8 cellular contexts compared by ENCODE assay signal in the genomic region with DNA sequence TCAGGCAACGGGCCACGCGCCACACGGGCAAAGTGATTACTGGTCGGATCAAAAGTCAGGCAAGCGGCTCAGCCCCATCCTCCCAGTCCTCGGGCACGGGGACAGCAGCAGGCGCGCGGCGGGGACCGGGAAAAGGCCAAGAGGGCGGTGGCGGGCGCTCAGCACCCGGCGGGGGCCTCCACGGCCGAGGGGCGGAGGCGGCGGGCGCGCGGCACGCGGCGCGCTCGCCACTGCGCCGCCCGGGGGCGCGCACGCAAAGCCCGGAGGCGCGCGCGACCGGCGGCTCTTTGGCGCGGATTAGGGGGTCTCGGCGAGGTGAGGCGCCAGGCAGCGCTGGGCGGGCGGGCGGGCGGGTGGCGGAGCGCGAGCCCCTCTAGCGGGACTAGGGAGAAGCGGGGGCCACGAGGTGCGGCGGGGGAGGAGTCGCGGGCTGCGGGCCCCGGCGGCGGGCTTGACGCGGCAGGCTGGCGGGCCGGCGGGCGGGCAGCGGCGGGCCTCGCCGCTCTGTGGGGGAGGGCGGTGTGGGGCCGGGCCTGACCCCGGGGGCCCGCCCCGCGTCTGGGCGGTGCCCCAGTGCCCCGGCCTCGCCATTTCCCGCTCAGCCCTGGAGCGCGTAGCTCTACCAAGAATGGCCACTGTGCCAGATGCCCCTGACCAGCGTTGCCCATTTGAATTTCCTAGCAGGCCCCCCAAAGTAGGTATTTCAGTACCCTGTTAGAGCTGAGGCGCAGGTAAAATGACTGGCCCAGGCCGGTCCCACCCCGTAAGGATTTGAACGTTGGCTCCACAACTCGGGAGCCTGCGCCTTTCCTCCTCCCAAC. TPM values are rescaled to one million over a fixed set of nuclear protein-coding genes. Genes with fewer than 3 reads are reported as not detected.
DNase-seq lines count a peak whose midpoint lies in the region; ATAC-seq, FAIRE-seq and TF ChIP-seq lines count a peak whose summit lies in the region.

A gene (minus strand): TSS at position 202 of the 821 bp plus-strand sequence. CDS start 537 bp downstream, outside the sequence.
A gene with protein sequence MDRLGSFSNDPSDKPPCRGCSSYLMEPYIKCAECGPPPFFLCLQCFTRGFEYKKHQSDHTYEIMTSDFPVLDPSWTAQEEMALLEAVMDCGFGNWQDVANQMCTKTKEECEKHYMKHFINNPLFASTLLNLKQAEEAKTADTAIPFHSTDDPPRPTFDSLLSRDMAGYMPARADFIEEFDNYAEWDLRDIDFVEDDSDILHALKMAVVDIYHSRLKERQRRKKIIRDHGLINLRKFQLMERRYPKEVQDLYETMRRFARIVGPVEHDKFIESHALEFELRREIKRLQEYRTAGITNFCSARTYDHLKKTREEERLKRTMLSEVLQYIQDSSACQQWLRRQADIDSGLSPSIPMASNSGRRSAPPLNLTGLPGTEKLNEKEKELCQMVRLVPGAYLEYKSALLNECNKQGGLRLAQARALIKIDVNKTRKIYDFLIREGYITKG (plus strand): TSS at position 252 of the 821 bp plus-strand sequence. CDS start 4,480 bp downstream, outside the sequence.

- dilution Hi-C loops in IMR-90 (cut with HindIII; ENCODE audit: low sequenced_read_pairs, unreplicated experiment): no loop called here

- H2AK5ac ChIP-seq in IMR-90 (ENCODE audit: low read depth, low read length): peak within 1 kb of the TSS; percentile 93

- H3K56ac ChIP-seq in IMR-90 (ENCODE audit: extremely low read depth, insufficient read depth, low read length): peak within 1 kb of the TSS; percentile 80

- peak within 1 kb of the TSS; percentile 56 for H2BK120ac ChIP-seq in IMR-90 (ENCODE audit: low read depth, low read length)

- H3K18ac ChIP-seq in IMR-90 (ENCODE audit: low read depth, low read length): peak within 1 kb of the TSS; percentile 77

- peak within 1 kb of the TSS; percentile 93 for H2AFZ ChIP-seq in IMR-90 (replicated peaks; ENCODE audit: low read length, poor library complexity)
- H2AFZ ChIP-seq in fibroblast of lung (ENCODE audit: low read length): peak within 1 kb of the TSS; percentile 90

- DNase-seq in DMS 273 treated with DMSO at 0.1 percent for 48 hours (lab: John Stamatoyannopoulos, UW) (peak; percentile 40), IMR-90 (peak; percentile 63), RCC 7860 (ENCODE audit: low spot score) (peak; percentile 64), activated T-helper 1 cell treated with Interleukin-2 at 50 U/mL for 16 hours (ENCODE audit: low read depth) (peak; percentile 63), fibroblast of lung (ENCODE audit: low read depth in 2 of 2) (peak; percentile 72 to 75)
- DNase-seq in naive thymus-derived CD8-positive, alpha-beta T cell: peak; percentile 53 to 81 (median 72)
- peak; percentile 77 for DNase-seq in stimulated activated naive B cell treated with anti-CD40 and anti-IgM and Interleukin-4, amounts not matched to agents 10 μg/mL and 1 μg/mL and 100 μg/mL, for 72 hours

- H3K9me3 Mint-ChIP-seq in naive thymus-derived CD8-positive, alpha-beta T cell: no peaks in the 10 kb centered on the region
- no peaks in the 10 kb centered on the region for H3K9me3 Mint-ChIP-seq in stimulated activated naive B cell treated with anti-CD40 and anti-IgM and Interleukin-4, amounts not matched to agents 10 μg/mL and 1 μg/mL and 100 μg/mL, for 72 hours

- intact Hi-C loops in IMR-90 (cut with micrococcal nuclease): loop anchor here (2.0 kb wide), 1 partner anchor 84 kb away; no protein-coding TSS in a partner anchor

- no peak for FAIRE-seq in RCC 7860 (lab: Jason Lieb, UNC)

- TF ChIP-seq POLR2A in IMR-90 (IDR thresholded peaks at IDR 0.05; ENCODE audit: low read depth, low read length): peak; percentile 81

- in situ Hi-C loops in IMR-90 (cut with MboI; ENCODE audit: low sequenced_read_pairs): no loop called here

- H4K5ac ChIP-seq in IMR-90 (ENCODE audit: low read depth, low read length): peak within 1 kb of the TSS; percentile 82

- H3K36me3 Mint-ChIP-seq in naive thymus-derived CD8-positive, alpha-beta T cell: peaks cover 0 to 15% (median 4%) of the 10 kb centered on the region in 3 donors
- H3K36me3 Mint-ChIP-seq in stimulated activated naive B cell treated with anti-CD40 and anti-IgM and Interleukin-4, amounts not matched to agents 10 μg/mL and 1 μg/mL and 100 μg/mL, for 72 hours: peaks cover 17 to 27% of the 10 kb centered on the region in 2 donors

- no peaks in the 10 kb centered on the region for H3K9me3 ChIP-seq in IMR-90 (ENCODE audit: control insufficient read depth, insufficient read depth, low read length)
- no peaks in the 10 kb centered on the region for H3K9me3 ChIP-seq in fibroblast of lung (ENCODE audit: control insufficient read depth, insufficient read depth, low read depth, low read length)

- CTCF ChIA-PET in IMR-90 (lab: Yijun Ruan, JAX): no interaction called here

- H3K23ac ChIP-seq in IMR-90 (ENCODE audit: low read depth, low read length): peak within 1 kb of the TSS; percentile 90

- BruUV-seq in IMR-90 (replicated peaks; lab: Mats Ljungman, UMichigan): TSS peak; percentile 77

- H4K91ac ChIP-seq in IMR-90 (ENCODE audit: insufficient read depth, low read depth, low read length): peak within 1 kb of the TSS; percentile 89

- peak within 1 kb of the TSS; percentile 93 to 96 (median 94) for H3K27ac Mint-ChIP-seq in naive thymus-derived CD8-positive, alpha-beta T cell
- peak within 1 kb of the TSS; percentile 98 for H3K27ac Mint-ChIP-seq in stimulated activated naive B cell treated with anti-CD40 and anti-IgM and Interleukin-4, amounts not matched to agents 10 μg/mL and 1 μg/mL and 100 μg/mL, for 72 hours

- H2BK5ac ChIP-seq in IMR-90 (ENCODE audit: low read depth, low read length, poor library complexity, severe bottlenecking): peak within 1 kb of the TSS; percentile 72

- WGBS in IMR-90 (ENCODE audit: extremely low coverage in 2 of 2, insufficient read length in 1 of 2), 2 experiments: 0% methylated on average over 30 of the region's 97 CpGs; no CpG with 5 or more reads in 1 of the 2 experiments

- H3K27me3 Mint-ChIP-seq in naive thymus-derived CD8-positive, alpha-beta T cell: no peaks in the 10 kb centered on the region
- H3K27me3 Mint-ChIP-seq in stimulated activated naive B cell treated with anti-CD40 and anti-IgM and Interleukin-4, amounts not matched to agents 10 μg/mL and 1 μg/mL and 100 μg/mL, for 72 hours: no peaks in the 10 kb centered on the region

- peaks cover 5% of the 10 kb centered on the region for H3K36me3 ChIP-seq in IMR-90 (ENCODE audit: control insufficient read depth, insufficient read depth, low read length)
- peaks cover 7% of the 10 kb centered on the region for H3K36me3 ChIP-seq in fibroblast of lung (ENCODE audit: control insufficient read depth, insufficient read depth, low read length)

- H3K27ac ChIP-seq in IMR-90 (ENCODE audit: insufficient read depth, low read length): peak within 1 kb of the TSS; percentile 85
- H3K27ac ChIP-seq in fibroblast of lung (ENCODE audit: insufficient read depth, low read length): peak within 1 kb of the TSS; percentile 91

- peaks cover 11 to 50% (median 29%) of the 10 kb centered on the region in 4 donors for H3K4me1 Mint-ChIP-seq in naive thymus-derived CD8-positive, alpha-beta T cell
- peaks cover 12 to 51% of the 10 kb centered on the region in 2 donors for H3K4me1 Mint-ChIP-seq in stimulated activated naive B cell treated with anti-CD40 and anti-IgM and Interleukin-4, amounts not matched to agents 10 μg/mL and 1 μg/mL and 100 μg/mL, for 72 hours

- H3K9ac ChIP-seq in IMR-90 (ENCODE audit: low read depth, low read length) (peak within 1 kb of the TSS; percentile 94), fibroblast of lung (ENCODE audit: insufficient read depth, low read length) (peak within 1 kb of the TSS; percentile 88)

- H3K79me2 ChIP-seq in fibroblast of lung (ENCODE audit: control insufficient read depth, insufficient read depth, low read length): peaks cover 45% of the 10 kb centered on the region

- H3K4me1 ChIP-seq in IMR-90 (ENCODE audit: control insufficient read depth, insufficient read depth, low read length) (no peaks in the 10 kb centered on the region; the same call in 1 of the 2 replicates), fibroblast of lung (ENCODE audit: control insufficient read depth, extremely low read depth, insufficient read depth, low read length) (no peaks in the 10 kb centered on the region)

- peak within 1 kb of the TSS; percentile 98 for H2AK9ac ChIP-seq in IMR-90 (replicated peaks; ENCODE audit: low read depth, low read length, poor library complexity)

- H2BK15ac ChIP-seq in IMR-90 (ENCODE audit: low read depth, low read length): peak within 1 kb of the TSS; percentile 18; the same call in 1 of the 3 replicates

- peak within 1 kb of the TSS; percentile 94 to 97 (median 96) for H3K4me3 Mint-ChIP-seq in naive thymus-derived CD8-positive, alpha-beta T cell
- H3K4me3 Mint-ChIP-seq in stimulated activated naive B cell treated with anti-CD40 and anti-IgM and Interleukin-4, amounts not matched to agents 10 μg/mL and 1 μg/mL and 100 μg/mL, for 72 hours: peak within 1 kb of the TSS; percentile 98 to 99

- peak within 1 kb of the TSS; percentile 97 for H3K4ac ChIP-seq in IMR-90 (ENCODE audit: low read depth, low read length)

- H3K4me2 ChIP-seq in IMR-90 (ENCODE audit: low read depth, low read length) (peak within 1 kb of the TSS; percentile 100), fibroblast of lung (ENCODE audit: extremely low read depth, insufficient read depth, low read length) (peak within 1 kb of the TSS; percentile 99)

- H4K20me1 ChIP-seq in IMR-90 (ENCODE audit: insufficient read depth, low read length) (no peaks in the 10 kb centered on the region), fibroblast of lung (ENCODE audit: control insufficient read depth, extremely low read depth, insufficient read depth, low read length) (no peaks in the 10 kb centered on the region)

- no peak for TF ChIP-seq RAD21 in IMR-90 (IDR thresholded peaks at IDR 0.05; ENCODE audit: low read length)

- H2BK20ac ChIP-seq in IMR-90 (ENCODE audit: low read depth, low read length): peak within 1 kb of the TSS; percentile 21; the same call in 1 of the 2 replicates

- POLR2A ChIA-PET in IMR-90 (lab: Charles Lee; ENCODE audit: unreplicated experiment): no interaction called here
- POLR2A ChIA-PET in naive thymus-derived CD8-positive, alpha-beta T cell (lab: Charles Lee): interaction anchor here (0.6 to 1.4 kb wide), 6 partner anchors 10 to 805 kb away, joined by 3 to 6 read pairs (median 5); a partner anchor contains a TSS

- TF ChIP-seq CTCF in IMR-90 (conservative IDR thresholded peaks at IDR 0.05; ENCODE audit: low read depth, low read length): no peak
- no peak for TF ChIP-seq CTCF in fibroblast of lung (conservative IDR thresholded peaks at IDR 0.05 in 1 of 2, IDR thresholded peaks at IDR 0.05 in 1 of 2; ENCODE audit: low read depth in 1 of 2, low read length in 2 of 2)

- H4K8ac ChIP-seq in IMR-90 (ENCODE audit: low read depth in 2 of 2, low read length in 2 of 2): peak within 1 kb of the TSS; percentile 77 to 82

- ATAC-seq in GM21528 (IDR thresholded peaks at IDR 0.05; ENCODE audit: low FRiP score, unreplicated experiment) (peak; percentile 63), IMR-90 (ENCODE audit: low read depth) (peak; percentile 97)
- ATAC-seq in naive thymus-derived CD8-positive, alpha-beta T cell: peak; percentile 90 to 93
- peak; percentile 97 for ATAC-seq in stimulated activated naive B cell treated with anti-CD40 and anti-IgM and Interleukin-4, amounts not matched to agents 10 μg/mL and 1 μg/mL and 100 μg/mL, for 72 hours (replicated peaks)

- H3K27me3 ChIP-seq in IMR-90 (ENCODE audit: control insufficient read depth, insufficient read depth, low read length) (no peaks in the 10 kb centered on the region), fibroblast of lung (ENCODE audit: control insufficient read depth, insufficient read depth, low read length) (no peaks in the 10 kb centered on the region)

- peaks cover 40 to 75% of the 10 kb centered on the region in 2 experiments for H3K79me1 ChIP-seq in IMR-90 (ENCODE audit: low read depth in 1 of 2, low read length in 2 of 2)

- H3K4me3 ChIP-seq in IMR-90 (ENCODE audit: insufficient read depth, low read depth, low read length): peak within 1 kb of the TSS; percentile 66
- peak within 1 kb of the TSS; percentile 81 to 96 (median 94) for H3K4me3 ChIP-seq in fibroblast of lung (replicated peaks in 1 of 4; ENCODE audit: control extremely low read depth in 1 of 4, insufficient read depth in 1 of 4, low read depth in 3 of 4, low read length in 4 of 4)

- H3K9me1 ChIP-seq in IMR-90 (ENCODE audit: insufficient read depth, low read length): peaks cover 10% of the 10 kb centered on the region

- peak within 1 kb of the TSS; percentile 97 for H3K14ac ChIP-seq in IMR-90 (replicated peaks; ENCODE audit: low read depth, low read length)

RNA-seq across cellular contexts. Expression of the first gene that starts in this region (rescaled TPM):
- total RNA-seq in IMR-90 (2012; rRNA removed): 35.3 and 39.1 TPM in 2 replicates
- polyA plus RNA-seq in IMR-90 (2012; rRNA removed): 19.7 and 21.3 TPM in 2 replicates
- 8.0 and 10.6 TPM in 2 replicates for polyA plus RNA-seq in IMR-90 (2012; cell fraction: cytosol; rRNA removed)
- polyA plus RNA-seq in IMR-90 (2012; cell fraction: nucleus; rRNA removed; ENCODE audit: low replicate concordance): 16.2 and 40.7 TPM in 2 replicates
- 72.9 and 123 TPM in 2 replicates for total RNA-seq in fibroblast of lung
- 45.2 and 54.1 TPM in 2 replicates for polyA plus RNA-seq in fibroblast of lung
- 48.0 and 51.9 TPM in 2 replicates for polyA plus RNA-seq in fibroblast of lung (2012)
- polyA minus RNA-seq in fibroblast of lung (ENCODE audit: low replicate concordance): 160 and 273 TPM in 2 replicates
- 10 to 100 TPM; 11.8 to 15.2 TPM for total RNA-seq in naive thymus-derived CD8-positive, alpha-beta T cell
- polyA plus RNA-seq in naive thymus-derived CD8-positive, alpha-beta T cell: 1 to 10 TPM; 5.7 to 9.0 (median 7.4) TPM

RNA-seq across cellular contexts. Expression of the second gene that starts in this region (rescaled TPM):
- total RNA-seq in IMR-90 (2012; rRNA removed): 17.2 and 19.7 TPM in 2 replicates
- 9.0 and 13.1 TPM in 2 replicates for polyA plus RNA-seq in IMR-90 (2012; rRNA removed)
- polyA plus RNA-seq in IMR-90 (2012; cell fraction: cytosol; rRNA removed): 3.4 and 3.5 TPM in 2 replicates
- 7.1 and 33.3 TPM in 2 replicates for polyA plus RNA-seq in IMR-90 (2012; cell fraction: nucleus; rRNA removed; ENCODE audit: low replicate concordance)
- total RNA-seq in fibroblast of lung: 19.8 and 23.9 TPM in 2 replicates
- 18.7 and 19.3 TPM in 2 replicates for polyA plus RNA-seq in fibroblast of lung
- polyA plus RNA-seq in fibroblast of lung (2012): 13.0 and 14.8 TPM in 2 replicates
- polyA minus RNA-seq in fibroblast of lung (ENCODE audit: low replicate concordance): 13.9 and 30.0 TPM in 2 replicates
- 10 to 100 TPM; 28.4 to 32.4 TPM for total RNA-seq in naive thymus-derived CD8-positive, alpha-beta T cell
- polyA plus RNA-seq in naive thymus-derived CD8-positive, alpha-beta T cell: 10 to 100 TPM in 2 of 3 donors, 1 to 10 TPM in 1; 6.9 to 17.4 (median 11.6) TPM

Comparison
In these comparisons a context has a peak if more than half of its experiments do, and no peak if none do; other contexts are left out.
1. Peak in every context shown above with its lines: DNase-seq, ATAC-seq, H3K4me3 ChIP-seq and H3K27ac ChIP-seq.